Comparison of ENCODE assay signal across 10 cellular contexts in the genomic region with DNA sequence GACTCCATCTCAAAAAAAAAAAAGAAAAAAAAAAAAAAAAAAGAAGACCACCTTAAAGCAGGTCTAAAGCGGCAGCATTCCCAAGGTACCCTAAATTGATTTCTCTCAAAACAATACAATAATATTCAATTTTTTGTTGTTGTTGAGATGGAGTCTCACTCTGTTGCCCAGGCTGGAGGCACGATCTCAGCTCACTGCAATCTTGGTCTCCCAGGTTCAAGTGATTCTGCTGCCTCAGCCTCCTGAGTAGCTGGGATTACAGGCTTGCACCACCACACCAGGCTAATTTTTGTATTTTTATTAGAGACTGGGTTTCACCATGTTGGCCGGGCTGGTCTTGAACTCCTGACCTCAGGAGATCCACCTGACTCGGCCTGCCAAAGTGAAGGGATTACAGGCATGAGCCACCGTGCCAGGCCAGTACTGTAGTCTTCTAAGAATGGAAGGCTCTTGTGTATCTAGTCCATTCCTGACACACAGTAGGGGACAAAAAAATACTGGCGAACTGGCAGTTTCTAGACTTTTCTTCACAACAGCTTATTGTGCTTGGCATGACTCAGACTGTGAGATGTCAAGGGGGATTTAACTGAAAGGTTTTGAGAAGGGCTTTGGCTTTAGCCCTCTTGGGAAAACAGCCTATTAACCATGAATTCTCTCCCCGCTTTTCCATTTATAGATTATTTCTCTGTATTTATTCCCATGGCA. TPM values are rescaled to one million over a fixed set of nuclear protein-coding genes. Genes with fewer than 3 reads are reported as not detected.
DNase-seq lines count a peak whose midpoint lies in the region; ATAC-seq and TF ChIP-seq lines count a peak whose summit lies in the region.
"Had no signal": no experiment of that assay in that cellular context is flagged by ENCODE, and none has a peak within 500 bp of the region (broad histone marks: within the 10 kb centered on the region; RNA-seq: fewer than 3 reads in every experiment).

No MANE protein-coding gene starts in this region.

- no peak for TF ChIP-seq EP300 in stomach (IDR thresholded peaks at IDR 0.05)

- peak; percentile 24 for ATAC-seq in HG03108 (IDR thresholded peaks at IDR 0.05; ENCODE audit: unreplicated experiment)
- ATAC-seq in GM21367 (IDR thresholded peaks at IDR 0.05; ENCODE audit: unreplicated experiment), result no peak

- intact Hi-C loops in stomach (cut with DNase I; ENCODE audit: low total_unique reads), result no loop called here

- H3K4me3 ChIP-seq in stomach, result no peak overlapping the region

- peaks cover 4 to 53% (median 16%) of the 10 kb centered on the region in 4 donors for H3K4me1 ChIP-seq in stomach

- peak overlapping the region; percentile 94 for H3K27ac Mint-ChIP-seq in activated naive CD8-positive, alpha-beta T cell

- H3K36me3 ChIP-seq in stomach, result peaks cover 0 to 18% (median 11%) of the 10 kb centered on the region in 4 donors

- TF ChIP-seq POLR2A in stomach (IDR thresholded peaks at IDR 0.05), result no peak

- H3K9me3 Mint-ChIP-seq in activated naive CD8-positive, alpha-beta T cell (ENCODE audit: low read depth), result no peaks in the 10 kb centered on the region

- TF ChIP-seq CTCF in stomach (IDR thresholded peaks at IDR 0.05), result no peak

- peaks cover 2% of the 10 kb centered on the region for H3K36me3 Mint-ChIP-seq in activated naive CD8-positive, alpha-beta T cell

- 87 to 92% (median 91%) methylated on average over 7 of the region's 7 CpGs for whole genome bisulfite sequencing in stomach, 5 donors

- peak overlapping the region in 4 of 5 donors; percentile 4 to 59 (median 48) for H3K27ac ChIP-seq in stomach

- DNase-seq in activated gamma-delta T cell treated with Interleukin-2 at 50 U/mL for 16 hours (peak; percentile 12), activated gamma-delta T cell (lab: John Stamatoyannopoulos, UW) (no peak), stomach (no peak), retina (no peak), islet precursor cell (no peak)
- DNase-seq: KG1; stimulated activated CD4-positive, alpha-beta T cell treated with anti-CD3 and anti-CD28 coated beads, Interleukin-2, amount 100 ng/mL, for 24 hours had no signal

- peaks cover 80% of the 10 kb centered on the region for H3K4me1 Mint-ChIP-seq in activated naive CD8-positive, alpha-beta T cell (ENCODE audit: low read depth)

- peak overlapping the region; percentile 54 for H3K4me3 Mint-ChIP-seq in activated naive CD8-positive, alpha-beta T cell

- H3K27me3 Mint-ChIP-seq in activated naive CD8-positive, alpha-beta T cell, result no peaks in the 10 kb centered on the region

- no peaks in the 10 kb centered on the region for H3K9me3 ChIP-seq in stomach

- H3K27me3 ChIP-seq in stomach, result no peaks in the 10 kb centered on the region

RNA-seq across cellular contexts. Expression of a gene that starts 17.3 kb away (rescaled TPM):
- 100 to 1,000 TPM in 1 of 5 donors, 10 to 100 TPM in 4; 21.4 to 198 (median 27.7) TPM for total RNA-seq in stomach
- polyA plus RNA-seq in stomach, result 10 to 100 TPM in 2 of 3 donors, 1 to 10 TPM in 1; 8.9 to 16.6 (median 15.4) TPM

RNA-seq across cellular contexts. Expression of a gene that starts 59.9 kb away (rescaled TPM):
- 10 to 100 TPM; 51.3 to 99.1 (median 76.5) TPM for total RNA-seq in stomach
- polyA plus RNA-seq in stomach, result 10 to 100 TPM; 13.1 to 19.3 (median 16.2) TPM
